Comparison of ENCODE assay signal across 24 cellular contexts in genomic region chr2:187150667-187151066, GRCh38.
A peak's percentile ranks its signal among the peaks of the same experiment; 100 is the strongest.
DNase-seq lines count a peak whose midpoint lies in the region; ATAC-seq and TF ChIP-seq lines count a peak whose summit lies in the region.
"Had no signal": no experiment of that assay in that cellular context is flagged by ENCODE, and none has a peak within 500 bp of the region (broad histone marks: within the 10 kb centered on the region; RNA-seq: fewer than 3 reads in every experiment).

No MANE protein-coding gene starts in this region.

- H3K36me3 Mint-ChIP-seq in naive thymus-derived CD4-positive, alpha-beta T cell = no peaks in the 10 kb centered on the region
- H3K36me3 Mint-ChIP-seq: activated naive CD4-positive, alpha-beta T cell treated with anti-CD3 and anti-CD28 coated beads, Interleukin-2, amount 50 U/mL, for 24 hours; naive thymus-derived CD8-positive, alpha-beta T cell; stimulated activated memory B cell treated with anti-CD40 and anti-IgM and Interleukin-4, amounts not matched to agents 10 μg/mL and 1 μg/mL and 100 μg/mL, for 72 hours had no signal

- H3K4me2 ChIP-seq in mesenchymal stem cell (ENCODE audit: low read length, poor library complexity, severe bottlenecking) = no peak overlapping the region
- H3K4me2 ChIP-seq: BLaER1 treated with 17β-estradiol and CSF1 and Interleukin-3, amounts not matched to agents 10 nM and 100 nM had no signal

- no peak overlapping the region for H3K23ac ChIP-seq in mesenchymal stem cell (ENCODE audit: low read length in 2 of 2)

- no peak overlapping the region for H2AK5ac ChIP-seq in mesenchymal stem cell (ENCODE audit: low read length, severe bottlenecking)

- H3K9me3 Mint-ChIP-seq in naive thymus-derived CD4-positive, alpha-beta T cell = peaks cover 0 to 14% (median 4%) of the 10 kb centered on the region in 11 donors
- H3K9me3 Mint-ChIP-seq: activated CD4-positive, alpha-beta T cell treated with anti-CD3 and anti-CD28 coated beads, Interleukin-2, amount 10 ng/mL, durations not matched to agents 24 days and 14 days had no signal

- peaks cover 24% of the 10 kb centered on the region for H3K9me3 ChIP-seq in mesenchymal stem cell (ENCODE audit: control insufficient read depth, low read length)
- peaks cover 0 to 16% of the 10 kb centered on the region in 2 donors for H3K9me3 ChIP-seq in left lung
- peaks cover 0 to 4% (median 0%) of the 10 kb centered on the region in 3 experiments for H3K9me3 ChIP-seq in naive thymus-derived CD4-positive, alpha-beta T cell (ENCODE audit: control insufficient read depth in 2 of 3, low read length in 3 of 3)
- H3K9me3 ChIP-seq: suprapubic skin had no signal

- H3K4me1 ChIP-seq in mesenchymal stem cell (ENCODE audit: control insufficient read depth, insufficient read depth, low read depth, low read length) = no peaks in the 10 kb centered on the region
- no peaks in the 10 kb centered on the region for H3K4me1 ChIP-seq in left lung
- no peaks in the 10 kb centered on the region for H3K4me1 ChIP-seq in naive thymus-derived CD4-positive, alpha-beta T cell (ENCODE audit: control insufficient read depth in 2 of 2, insufficient read depth in 2 of 2, low read length in 2 of 2)
- H3K4me1 ChIP-seq: ascending aorta; BLaER1 treated with 17β-estradiol and CSF1 and Interleukin-3, amounts not matched to agents 10 nM and 100 nM; gastroesophageal sphincter; suprapubic skin had no signal

- H3K4me3 ChIP-seq in epithelial cell of esophagus (ENCODE audit: low read length) = no peak overlapping the region
- H3K4me3 ChIP-seq in mesenchymal stem cell (ENCODE audit: insufficient read depth in 1 of 2, low read depth in 1 of 2, low read length in 2 of 2) = no peak overlapping the region
- H3K4me3 ChIP-seq in left lung = no peak overlapping the region
- H3K4me3 ChIP-seq in naive thymus-derived CD4-positive, alpha-beta T cell (ENCODE audit: low read length) = no peak overlapping the region
- H3K4me3 ChIP-seq: ascending aorta; BLaER1 treated with 17β-estradiol and CSF1 and Interleukin-3, amounts not matched to agents 10 nM and 100 nM; gastroesophageal sphincter; sigmoid colon; SK-N-MC; suprapubic skin had no signal

- DNase-seq in ELR (ENCODE audit: low read depth) = peak; percentile 46
- DNase-seq in amniotic epithelial cell (ENCODE audit: low read depth) = peak; percentile 79
- DNase-seq in epithelial cell of esophagus (ENCODE audit: low read depth) = peak; percentile 26
- peak; percentile 66 for DNase-seq in mesenchymal stem cell
- DNase-seq in left lung = no peak
- DNase-seq in cerebellum (ENCODE audit: low spot score) = no peak
- no peak for DNase-seq in stimulated activated CD4-positive, alpha-beta T cell treated with anti-CD3 and anti-CD28 coated beads, Interleukin-2, amount 100 ng/mL, for 24 hours
- no peak for DNase-seq in naive thymus-derived CD4-positive, alpha-beta T cell
- DNase-seq: activated CD4-positive, alpha-beta T cell treated with anti-CD3 and anti-CD28 coated beads, Interleukin-2, amount 10 ng/mL, durations not matched to agents 24 days and 14 days; cortex of kidney; H9; kidney; naive thymus-derived CD8-positive, alpha-beta T cell; NCI-H146; NCI-H524; sigmoid colon had no signal

- H3K27me3 ChIP-seq in mesenchymal stem cell (ENCODE audit: control insufficient read depth in 1 of 2, insufficient read depth in 1 of 2, low read length in 2 of 2) (no peaks in the 10 kb centered on the region), left lung (no peaks in the 10 kb centered on the region)
- no peaks in the 10 kb centered on the region for H3K27me3 ChIP-seq in naive thymus-derived CD4-positive, alpha-beta T cell (ENCODE audit: control insufficient read depth in 2 of 2, insufficient read depth in 2 of 2, low read length in 2 of 2)
- H3K27me3 ChIP-seq: ascending aorta; BLaER1 treated with 17β-estradiol and CSF1 and Interleukin-3, amounts not matched to agents 10 nM and 100 nM; gastroesophageal sphincter; sigmoid colon; suprapubic skin had no signal

- H4K91ac ChIP-seq in mesenchymal stem cell (ENCODE audit: low read length) = no peak overlapping the region

- no peak overlapping the region for H2BK15ac ChIP-seq in mesenchymal stem cell (ENCODE audit: low read depth, poor library complexity, severe bottlenecking)

- no peak overlapping the region for H3K9ac ChIP-seq in mesenchymal stem cell (ENCODE audit: low read length)
- H3K9ac ChIP-seq: BLaER1 treated with 17β-estradiol and CSF1 and Interleukin-3, amounts not matched to agents 10 nM and 100 nM had no signal

- POLR2A ChIA-PET in naive thymus-derived CD4-positive, alpha-beta T cell (lab: Charles Lee) = no interaction called here

- no peak overlapping the region for H2AFZ ChIP-seq in mesenchymal stem cell (ENCODE audit: low read depth, low read length)

- no peak overlapping the region for H2BK5ac ChIP-seq in mesenchymal stem cell (ENCODE audit: low read depth, low read length, poor library complexity, severe bottlenecking)

- H3K18ac ChIP-seq in mesenchymal stem cell (ENCODE audit: low read depth in 1 of 2, low read length in 2 of 2) = no peak overlapping the region

- intact Hi-C loops in left lung (cut with DNase I) = no loop called here
- intact Hi-C loops in naive thymus-derived CD4-positive, alpha-beta T cell (cut with micrococcal nuclease) = no loop called here

- H3K27me3 Mint-ChIP-seq in naive thymus-derived CD4-positive, alpha-beta T cell = no peaks in the 10 kb centered on the region
- H3K27me3 Mint-ChIP-seq: activated CD4-positive, alpha-beta T cell treated with anti-CD3 and anti-CD28 coated beads, Interleukin-2, amount 10 ng/mL, durations not matched to agents 24 days and 14 days; activated naive CD4-positive, alpha-beta T cell treated with anti-CD3 and anti-CD28 coated beads, Interleukin-2, amount 50 U/mL, for 24 hours; naive thymus-derived CD8-positive, alpha-beta T cell; stimulated activated memory B cell treated with anti-CD40 and anti-IgM and Interleukin-4, amounts not matched to agents 10 μg/mL and 1 μg/mL and 100 μg/mL, for 72 hours had no signal

- no peak overlapping the region for H3K4me3 Mint-ChIP-seq in naive thymus-derived CD4-positive, alpha-beta T cell
- H3K4me3 Mint-ChIP-seq: activated CD4-positive, alpha-beta T cell treated with anti-CD3 and anti-CD28 coated beads, Interleukin-2, amount 10 ng/mL, durations not matched to agents 24 days and 14 days; activated naive CD4-positive, alpha-beta T cell treated with anti-CD3 and anti-CD28 coated beads, Interleukin-2, amount 50 U/mL, for 24 hours; H9; naive thymus-derived CD8-positive, alpha-beta T cell; stimulated activated memory B cell treated with anti-CD40 and anti-IgM and Interleukin-4, amounts not matched to agents 10 μg/mL and 1 μg/mL and 100 μg/mL, for 72 hours had no signal

- H3K79me1 ChIP-seq in mesenchymal stem cell (replicated peaks; ENCODE audit: low read length, poor library complexity, severe bottlenecking) = no peaks in the 10 kb centered on the region

- CTCF ChIA-PET in naive thymus-derived CD4-positive, alpha-beta T cell (lab: Charles Lee) = no interaction called here

- no peaks in the 10 kb centered on the region for H3K4me1 Mint-ChIP-seq in naive thymus-derived CD4-positive, alpha-beta T cell
- H3K4me1 Mint-ChIP-seq: activated CD4-positive, alpha-beta T cell treated with anti-CD3 and anti-CD28 coated beads, Interleukin-2, amount 10 ng/mL, durations not matched to agents 24 days and 14 days; activated naive CD4-positive, alpha-beta T cell treated with anti-CD3 and anti-CD28 coated beads, Interleukin-2, amount 50 U/mL, for 24 hours; H9; naive thymus-derived CD8-positive, alpha-beta T cell; stimulated activated memory B cell treated with anti-CD40 and anti-IgM and Interleukin-4, amounts not matched to agents 10 μg/mL and 1 μg/mL and 100 μg/mL, for 72 hours had no signal

- no peak overlapping the region for H2BK120ac ChIP-seq in mesenchymal stem cell (ENCODE audit: low read depth, low read length)

- no peak overlapping the region for H3K27ac ChIP-seq in mesenchymal stem cell (ENCODE audit: low read length, poor library complexity, severe bottlenecking)
- H3K27ac ChIP-seq in left lung = no peak overlapping the region
- no peak overlapping the region for H3K27ac ChIP-seq in naive thymus-derived CD4-positive, alpha-beta T cell (ENCODE audit: low read depth, low read length)
- H3K27ac ChIP-seq: ascending aorta; BLaER1 treated with 17β-estradiol and CSF1 and Interleukin-3, amounts not matched to agents 10 nM and 100 nM; gastroesophageal sphincter; SK-N-MC; suprapubic skin; VCaP had no signal

- H4K8ac ChIP-seq in mesenchymal stem cell (ENCODE audit: low read length) = no peak overlapping the region

- H2BK12ac ChIP-seq in mesenchymal stem cell (ENCODE audit: low read length in 2 of 2) = no peak overlapping the region

- no peak overlapping the region for H3K4ac ChIP-seq in mesenchymal stem cell (ENCODE audit: low read depth in 1 of 2, low read length in 2 of 2)

- no peaks in the 10 kb centered on the region for H3K36me3 ChIP-seq in mesenchymal stem cell (ENCODE audit: control insufficient read depth in 1 of 2, insufficient read depth in 2 of 2, low read depth in 1 of 2, low read length in 2 of 2)
- H3K36me3 ChIP-seq in left lung = no peaks in the 10 kb centered on the region
- H3K36me3 ChIP-seq in naive thymus-derived CD4-positive, alpha-beta T cell (ENCODE audit: control insufficient read depth in 2 of 3, insufficient read depth in 3 of 3, low read length in 3 of 3) = no peaks in the 10 kb centered on the region
- H3K36me3 ChIP-seq: ascending aorta; BLaER1 treated with 17β-estradiol and CSF1 and Interleukin-3, amounts not matched to agents 10 nM and 100 nM; gastroesophageal sphincter; sigmoid colon; suprapubic skin had no signal

- no peak overlapping the region for H3K27ac Mint-ChIP-seq in naive thymus-derived CD4-positive, alpha-beta T cell
- H3K27ac Mint-ChIP-seq: activated CD4-positive, alpha-beta T cell treated with anti-CD3 and anti-CD28 coated beads, Interleukin-2, amount 10 ng/mL, durations not matched to agents 24 days and 14 days; activated naive CD4-positive, alpha-beta T cell treated with anti-CD3 and anti-CD28 coated beads, Interleukin-2, amount 50 U/mL, for 24 hours; H9; naive thymus-derived CD8-positive, alpha-beta T cell; stimulated activated memory B cell treated with anti-CD40 and anti-IgM and Interleukin-4, amounts not matched to agents 10 μg/mL and 1 μg/mL and 100 μg/mL, for 72 hours had no signal

- ATAC-seq in left lung = no peak
- ATAC-seq in naive thymus-derived CD4-positive, alpha-beta T cell = no peak
- ATAC-seq: gastroesophageal sphincter; naive thymus-derived CD8-positive, alpha-beta T cell; stimulated activated memory B cell treated with anti-CD40 and anti-IgM and Interleukin-4, amounts not matched to agents 10 μg/mL and 1 μg/mL and 100 μg/mL, for 72 hours had no signal

- WGBS in mesenchymal stem cell = 0% methylated on average over 2 of the region's 3 CpGs

- H3K14ac ChIP-seq in mesenchymal stem cell (ENCODE audit: low read length in 2 of 2) = no peak overlapping the region

- TF ChIP-seq CTCF in epithelial cell of esophagus (IDR thresholded peaks at IDR 0.05; ENCODE audit: insufficient read depth, low read depth, low read length, missing control alignments) = no peak
- TF ChIP-seq CTCF in left lung (IDR thresholded peaks at IDR 0.05) = no peak

Comparison
In these comparisons a context has a peak if more than half of its experiments do, and no peak if none do; other contexts are left out.
1. DNase-seq: peak in ELR (single experiment), amniotic epithelial cell (single experiment), epithelial cell of esophagus (single experiment) and mesenchymal stem cell (single experiment); none in left lung (0 of 2), cerebellum (single experiment), stimulated activated CD4-positive, alpha-beta T cell treated with anti-CD3 and anti-CD28 coated beads, Interleukin-2, amount 100 ng/mL, for 24 hours (0 of 2) and naive thymus-derived CD4-positive, alpha-beta T cell (0 of 9).